In the genomic region with DNA sequence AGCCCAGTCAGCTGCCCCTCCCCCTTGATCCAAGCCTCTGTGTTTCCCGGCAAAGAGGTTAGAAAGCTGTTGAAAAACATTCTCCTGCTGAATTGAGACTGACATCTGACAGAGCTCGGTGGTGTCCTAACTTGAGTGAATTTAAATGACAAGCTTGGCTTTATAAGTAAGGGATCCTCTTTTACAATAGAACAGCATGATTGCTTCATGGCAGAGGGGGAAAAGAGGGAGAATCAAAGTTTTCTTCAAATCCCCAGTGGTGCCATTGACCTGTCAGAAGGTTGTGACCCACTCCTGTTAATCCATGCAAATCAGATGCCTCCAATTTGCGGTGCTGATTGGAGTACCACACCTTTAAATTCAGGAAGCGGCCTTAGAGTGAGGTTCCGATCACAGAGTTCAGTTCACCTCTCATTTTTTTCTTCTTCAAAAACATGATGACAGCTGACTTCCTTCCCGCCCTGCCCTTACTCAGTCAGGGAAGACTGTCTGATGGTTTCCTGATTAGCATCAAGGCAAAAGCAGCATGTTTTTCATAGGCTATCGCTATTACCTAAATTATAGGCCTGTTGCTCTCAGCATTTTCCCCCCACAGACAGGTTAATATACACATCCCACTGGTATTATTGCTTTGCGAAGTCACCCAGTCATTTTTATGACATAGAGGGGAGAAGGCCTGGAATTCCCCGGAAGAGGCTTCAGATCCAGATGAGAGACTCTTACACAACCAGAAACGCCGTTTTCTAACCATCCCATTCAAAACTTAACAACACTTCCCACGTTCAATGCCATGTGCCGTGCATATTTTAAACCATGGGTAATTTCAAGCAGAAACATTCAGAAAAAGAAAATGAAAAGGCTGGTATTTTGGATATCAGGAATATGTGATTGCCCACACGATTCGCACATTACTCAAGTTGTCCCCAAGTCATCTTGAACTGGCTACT, we compare ENCODE assay signal across 1 cellular context.
TF ChIP-seq lines count a peak whose summit lies in the region.

No MANE protein-coding gene starts in this region.

TF ChIP-seq in K562, 482 proteins besides CTCF, POLR2A, EP300 and RAD21 (continued from another document):
- TF ChIP-seq, protein P1, sequence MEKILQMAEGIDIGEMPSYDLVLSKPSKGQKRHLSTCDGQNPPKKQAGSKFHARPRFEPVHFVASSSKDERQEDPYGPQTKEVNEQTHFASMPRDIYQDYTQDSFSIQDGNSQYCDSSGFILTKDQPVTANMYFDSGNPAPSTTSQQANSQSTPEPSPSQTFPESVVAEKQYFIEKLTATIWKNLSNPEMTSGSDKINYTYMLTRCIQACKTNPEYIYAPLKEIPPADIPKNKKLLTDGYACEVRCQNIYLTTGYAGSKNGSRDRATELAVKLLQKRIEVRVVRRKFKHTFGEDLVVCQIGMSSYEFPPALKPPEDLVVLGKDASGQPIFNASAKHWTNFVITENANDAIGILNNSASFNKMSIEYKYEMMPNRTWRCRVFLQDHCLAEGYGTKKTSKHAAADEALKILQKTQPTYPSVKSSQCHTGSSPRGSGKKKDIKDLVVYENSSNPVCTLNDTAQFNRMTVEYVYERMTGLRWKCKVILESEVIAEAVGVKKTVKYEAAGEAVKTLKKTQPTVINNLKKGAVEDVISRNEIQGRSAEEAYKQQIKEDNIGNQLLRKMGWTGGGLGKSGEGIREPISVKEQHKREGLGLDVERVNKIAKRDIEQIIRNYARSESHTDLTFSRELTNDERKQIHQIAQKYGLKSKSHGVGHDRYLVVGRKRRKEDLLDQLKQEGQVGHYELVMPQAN (IDR thresholded peaks at IDR 0.05; ENCODE audit: borderline replicate concordance), result no peak
- TF ChIP-seq, protein P2, sequence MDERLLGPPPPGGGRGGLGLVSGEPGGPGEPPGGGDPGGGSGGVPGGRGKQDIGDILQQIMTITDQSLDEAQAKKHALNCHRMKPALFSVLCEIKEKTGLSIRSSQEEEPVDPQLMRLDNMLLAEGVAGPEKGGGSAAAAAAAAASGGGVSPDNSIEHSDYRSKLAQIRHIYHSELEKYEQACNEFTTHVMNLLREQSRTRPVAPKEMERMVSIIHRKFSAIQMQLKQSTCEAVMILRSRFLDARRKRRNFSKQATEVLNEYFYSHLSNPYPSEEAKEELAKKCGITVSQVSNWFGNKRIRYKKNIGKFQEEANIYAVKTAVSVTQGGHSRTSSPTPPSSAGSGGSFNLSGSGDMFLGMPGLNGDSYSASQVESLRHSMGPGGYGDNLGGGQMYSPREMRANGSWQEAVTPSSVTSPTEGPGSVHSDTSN (CRISPR knock-in tag; IDR thresholded peaks at IDR 0.05; ENCODE audit: low read depth), result no peak
- TF ChIP-seq, protein P2 (tag; conservative IDR thresholded peaks at IDR 0.05; ENCODE audit: low read depth), result no peak
- TF ChIP-seq NR2C2 (CRISPR knock-in tag; IDR thresholded peaks at IDR 0.05), result no peak
- peak; percentile 19; the same call in 1 of the 2 replicates for TF ChIP-seq NR2C2 (tag; IDR thresholded peaks at IDR 0.05)
- no peak for TF ChIP-seq ZNF766 (CRISPR knock-in tag; conservative IDR thresholded peaks at IDR 0.05)
- no peak for TF ChIP-seq NBN (IDR thresholded peaks at IDR 0.05; ENCODE audit: low read depth)
- TF ChIP-seq, protein P3, sequence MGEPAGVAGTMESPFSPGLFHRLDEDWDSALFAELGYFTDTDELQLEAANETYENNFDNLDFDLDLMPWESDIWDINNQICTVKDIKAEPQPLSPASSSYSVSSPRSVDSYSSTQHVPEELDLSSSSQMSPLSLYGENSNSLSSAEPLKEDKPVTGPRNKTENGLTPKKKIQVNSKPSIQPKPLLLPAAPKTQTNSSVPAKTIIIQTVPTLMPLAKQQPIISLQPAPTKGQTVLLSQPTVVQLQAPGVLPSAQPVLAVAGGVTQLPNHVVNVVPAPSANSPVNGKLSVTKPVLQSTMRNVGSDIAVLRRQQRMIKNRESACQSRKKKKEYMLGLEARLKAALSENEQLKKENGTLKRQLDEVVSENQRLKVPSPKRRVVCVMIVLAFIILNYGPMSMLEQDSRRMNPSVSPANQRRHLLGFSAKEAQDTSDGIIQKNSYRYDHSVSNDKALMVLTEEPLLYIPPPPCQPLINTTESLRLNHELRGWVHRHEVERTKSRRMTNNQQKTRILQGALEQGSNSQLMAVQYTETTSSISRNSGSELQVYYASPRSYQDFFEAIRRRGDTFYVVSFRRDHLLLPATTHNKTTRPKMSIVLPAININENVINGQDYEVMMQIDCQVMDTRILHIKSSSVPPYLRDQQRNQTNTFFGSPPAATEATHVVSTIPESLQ (CRISPR knock-in tag; IDR thresholded peaks at IDR 0.05), result no peak
TF ChIP-seq in K562: peak in this region for 1.
